ENCODE assay signal across 8 cellular contexts in the genomic region with DNA sequence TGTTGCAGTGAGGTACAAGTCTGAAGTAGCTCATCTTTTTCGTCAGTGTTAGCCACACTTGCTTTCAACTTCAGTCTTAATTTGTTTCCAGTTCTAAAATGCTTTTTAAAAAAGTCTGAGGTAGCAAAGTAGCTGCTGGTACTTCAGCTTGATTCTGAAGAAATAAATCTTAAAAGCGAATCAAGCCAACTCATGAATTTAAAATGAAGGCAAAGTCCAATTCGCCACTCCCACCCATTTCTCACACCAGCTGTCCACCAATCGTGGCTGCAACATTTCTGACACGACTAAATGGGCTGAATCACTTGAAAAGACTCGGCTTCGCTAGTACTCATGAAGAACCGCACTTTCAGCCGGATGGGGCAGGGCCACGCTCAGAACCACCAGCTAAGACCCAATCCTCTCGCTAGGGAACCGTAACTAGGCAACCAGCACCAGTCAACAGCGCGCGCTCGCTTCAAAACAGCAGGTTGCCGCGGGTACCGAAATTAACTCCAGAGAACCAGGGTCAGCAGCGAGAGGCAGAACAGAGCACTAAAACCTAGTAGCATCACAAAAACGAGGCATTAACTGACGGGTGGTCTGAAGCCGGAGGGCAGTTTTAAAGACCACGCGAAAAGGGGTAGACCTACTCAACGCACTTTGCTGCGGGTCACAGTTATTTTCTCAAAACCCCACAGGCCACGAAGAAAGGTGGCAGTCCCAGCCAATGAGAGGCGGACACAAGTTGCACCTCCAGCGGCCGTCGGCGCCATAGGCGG. TPM values are rescaled to one million over a fixed set of nuclear protein-coding genes. Genes with fewer than 3 reads are reported as not detected.
A peak's percentile ranks its signal among the peaks of the same experiment; 100 is the strongest.
DNase-seq lines count a peak whose midpoint lies in the region; ATAC-seq and TF ChIP-seq lines count a peak whose summit lies in the region.

No MANE protein-coding gene starts in this region.

- peaks cover 4% of the 10 kb centered on the region for H4K20me1 ChIP-seq in fibroblast of lung (ENCODE audit: control insufficient read depth, extremely low read depth, insufficient read depth, low read length)

- no peaks in the 10 kb centered on the region for H3K27me3 ChIP-seq in fibroblast of lung (ENCODE audit: control insufficient read depth, insufficient read depth, low read length)

- peaks cover 57% of the 10 kb centered on the region for H3K79me2 ChIP-seq in fibroblast of lung (ENCODE audit: control insufficient read depth, insufficient read depth, low read length)

- H3K27ac Mint-ChIP-seq in activated T-helper 17 cell treated with anti-CD3 and anti-CD28 coated beads, Interleukin-2, amount 50 U/mL, for 72 hours = peak overlapping the region; percentile 100
- H3K27ac Mint-ChIP-seq in naive B cell = peak overlapping the region; percentile 100
- H3K27ac Mint-ChIP-seq in stimulated activated effector memory CD8-positive, alpha-beta T cell treated with anti-CD3 and anti-CD28 coated beads, Interleukin-12 subunit alpha, Interleukin-12 subunit beta, amount 100 ng/mL, for 72 hours = peak overlapping the region; percentile 100

- no peak; the same call in 1 of the 2 replicates for TF ChIP-seq CTCF in C4-2B (conservative IDR thresholded peaks at IDR 0.05)
- TF ChIP-seq CTCF in fibroblast of lung (conservative IDR thresholded peaks at IDR 0.05 in 1 of 2, IDR thresholded peaks at IDR 0.05 in 1 of 2; ENCODE audit: low read depth in 1 of 2, low read length in 2 of 2) = peak; percentile 2 to 29

- ATAC-seq in GM19463 (IDR thresholded peaks at IDR 0.05; ENCODE audit: unreplicated experiment) (peak; percentile 22), naive B cell (ENCODE audit: low read depth in 2 of 2) (peak; percentile 55 to 61)
- peak; percentile 60 for ATAC-seq in activated T-helper 17 cell treated with anti-CD3 and anti-CD28 coated beads, Interleukin-2, amount 50 U/mL, for 72 hours (replicated peaks)
- ATAC-seq in stimulated activated effector memory CD8-positive, alpha-beta T cell treated with anti-CD3 and anti-CD28 coated beads, Interleukin-12 subunit alpha, Interleukin-12 subunit beta, amount 100 ng/mL, for 72 hours = peak; percentile 79

- H3K4me2 ChIP-seq in fibroblast of lung (ENCODE audit: extremely low read depth, insufficient read depth, low read length) = peak overlapping the region; percentile 83

- H3K4me1 Mint-ChIP-seq in activated T-helper 17 cell treated with anti-CD3 and anti-CD28 coated beads, Interleukin-2, amount 50 U/mL, for 72 hours = peaks cover 24% of the 10 kb centered on the region
- H3K4me1 Mint-ChIP-seq in naive B cell = peaks cover 35 to 66% (median 56%) of the 10 kb centered on the region in 3 donors
- peaks cover 57% of the 10 kb centered on the region for H3K4me1 Mint-ChIP-seq in stimulated activated effector memory CD8-positive, alpha-beta T cell treated with anti-CD3 and anti-CD28 coated beads, Interleukin-12 subunit alpha, Interleukin-12 subunit beta, amount 100 ng/mL, for 72 hours

- H2AFZ ChIP-seq in fibroblast of lung (ENCODE audit: low read length) = no peak overlapping the region

- peaks cover 66% of the 10 kb centered on the region for H3K36me3 Mint-ChIP-seq in activated T-helper 17 cell treated with anti-CD3 and anti-CD28 coated beads, Interleukin-2, amount 50 U/mL, for 72 hours (ENCODE audit: low read depth)
- H3K36me3 Mint-ChIP-seq in naive B cell = peaks cover 9% of the 10 kb centered on the region in 2 donors
- H3K36me3 Mint-ChIP-seq in stimulated activated effector memory CD8-positive, alpha-beta T cell treated with anti-CD3 and anti-CD28 coated beads, Interleukin-12 subunit alpha, Interleukin-12 subunit beta, amount 100 ng/mL, for 72 hours = peaks cover 65% of the 10 kb centered on the region

- DNase-seq in HS-5 (ENCODE audit: low read depth) = peak; percentile 84
- DNase-seq in fibroblast of lung (ENCODE audit: low read depth in 2 of 2) = peak; percentile 91 to 96
- peak; percentile 90 for DNase-seq in naive B cell
- DNase-seq in stimulated activated effector memory CD8-positive, alpha-beta T cell treated with anti-CD3 and anti-CD28 coated beads, Interleukin-12 subunit alpha, Interleukin-12 subunit beta, amount 100 ng/mL, for 72 hours (ENCODE audit: low spot score in 2 of 2) = peak; percentile 63 to 90

- H3K27ac ChIP-seq in C4-2B (peak overlapping the region; percentile 97), fibroblast of lung (ENCODE audit: insufficient read depth, low read length) (peak overlapping the region; percentile 100)

- no peaks in the 10 kb centered on the region for H3K9me3 ChIP-seq in fibroblast of lung (ENCODE audit: control insufficient read depth, insufficient read depth, low read depth, low read length)

- peaks cover 5% of the 10 kb centered on the region for H3K4me1 ChIP-seq in fibroblast of lung (ENCODE audit: control insufficient read depth, extremely low read depth, insufficient read depth, low read length)

- H3K9ac ChIP-seq in fibroblast of lung (ENCODE audit: insufficient read depth, low read length) = peak overlapping the region; percentile 100

- H3K4me3 Mint-ChIP-seq in activated T-helper 17 cell treated with anti-CD3 and anti-CD28 coated beads, Interleukin-2, amount 50 U/mL, for 72 hours = peak overlapping the region; percentile 99
- H3K4me3 Mint-ChIP-seq in naive B cell = peak overlapping the region; percentile 96 to 100 (median 99)
- H3K4me3 Mint-ChIP-seq in stimulated activated effector memory CD8-positive, alpha-beta T cell treated with anti-CD3 and anti-CD28 coated beads, Interleukin-12 subunit alpha, Interleukin-12 subunit beta, amount 100 ng/mL, for 72 hours = peak overlapping the region; percentile 99

- no peaks in the 10 kb centered on the region for H3K27me3 Mint-ChIP-seq in activated T-helper 17 cell treated with anti-CD3 and anti-CD28 coated beads, Interleukin-2, amount 50 U/mL, for 72 hours
- H3K27me3 Mint-ChIP-seq in naive B cell = no peaks in the 10 kb centered on the region

- no peaks in the 10 kb centered on the region for H3K36me3 ChIP-seq in fibroblast of lung (ENCODE audit: control insufficient read depth, insufficient read depth, low read length)

- peak overlapping the region; percentile 89 to 99 (median 98) for H3K4me3 ChIP-seq in fibroblast of lung (replicated peaks in 1 of 4; ENCODE audit: control extremely low read depth in 1 of 4, insufficient read depth in 1 of 4, low read depth in 3 of 4, low read length in 4 of 4)

- no peaks in the 10 kb centered on the region for H3K9me3 Mint-ChIP-seq in activated T-helper 17 cell treated with anti-CD3 and anti-CD28 coated beads, Interleukin-2, amount 50 U/mL, for 72 hours
- H3K9me3 Mint-ChIP-seq in naive B cell = peaks cover 0 to 4% (median 0%) of the 10 kb centered on the region in 7 donors
- H3K9me3 Mint-ChIP-seq in stimulated activated effector memory CD8-positive, alpha-beta T cell treated with anti-CD3 and anti-CD28 coated beads, Interleukin-12 subunit alpha, Interleukin-12 subunit beta, amount 100 ng/mL, for 72 hours = no peaks in the 10 kb centered on the region

TF ChIP-seq in PFSK-1, 5 proteins besides CTCF, POLR2A, EP300 and RAD21:
- TF ChIP-seq TAF1 (IDR thresholded peaks at IDR 0.05; ENCODE audit: borderline replicate concordance, insufficient read depth, low read length) (no peak), SIN3A (IDR thresholded peaks at IDR 0.05; ENCODE audit: borderline replicate concordance, insufficient read depth, low read length) (0 out of 2 replicates have a peak, but pooled peaks have one; percentile 58)

RNA-seq across cellular contexts. Expression of gene BCLAF1, which starts 0.9 kb away (rescaled TPM):
- 29.4 TPM for polyA plus RNA-seq in PFSK-1 (2012; ENCODE audit: insufficient read length, low read depth)
- 100 to 1,000 TPM; 138 to 191 TPM for total RNA-seq in activated T-helper 17 cell treated with anti-CD3 and anti-CD28 coated beads, Interleukin-2, amount 50 U/mL, for 72 hours
- total RNA-seq in fibroblast of lung = 69.9 and 82.6 TPM in 2 replicates
- 99.8 and 102 TPM in 2 replicates for polyA plus RNA-seq in fibroblast of lung
- polyA plus RNA-seq in fibroblast of lung (2012) = 88.3 and 99.2 TPM in 2 replicates
- 16.7 and 48.2 TPM in 2 replicates for polyA minus RNA-seq in fibroblast of lung (ENCODE audit: low replicate concordance)
- polyA plus RNA-seq in naive B cell (ENCODE audit: low read depth in 6 of 6) = 100 to 1,000 TPM in 5 of 6 donors, 10 to 100 TPM in 1; 73.9 to 180 (median 138) TPM

RNA-seq across cellular contexts. Expression of gene MTFR2, which starts 38.6 kb away (rescaled TPM):
- polyA plus RNA-seq in PFSK-1 (2012; ENCODE audit: insufficient read length, low read depth) = 7.4 TPM
- total RNA-seq in activated T-helper 17 cell treated with anti-CD3 and anti-CD28 coated beads, Interleukin-2, amount 50 U/mL, for 72 hours = 10 to 100 TPM; 15.3 to 31.0 TPM
- 0.26 and 0.83 TPM in 2 replicates for total RNA-seq in fibroblast of lung
- polyA plus RNA-seq in fibroblast of lung (3.3 and 12.7 TPM in 2 replicates), naive B cell (ENCODE audit: low read depth in 6 of 6) (1 to 10 TPM in 1 of 6 donors, under 1 TPM in 4, not detected in 1; 0.25 to 1.3 (median 0.63) TPM)
- polyA plus RNA-seq in fibroblast of lung (2012) = 1.7 and 5.2 TPM in 2 replicates
- polyA minus RNA-seq in fibroblast of lung (ENCODE audit: low replicate concordance) = 20.0 TPM in 1 of 2 replicates, not detected in the other

Comparison
In these comparisons a context has a peak if more than half of its experiments do, and no peak if none do; other contexts are left out.
1. Peak in every context shown above with its lines: DNase-seq, ATAC-seq, H3K4me3 ChIP-seq and H3K27ac ChIP-seq.
2. ATAC-seq: peak in every context shown above with its lines; median percentile 79 in stimulated activated effector memory CD8-positive, alpha-beta T cell treated with anti-CD3 and anti-CD28 coated beads, Interleukin-12 subunit alpha, Interleukin-12 subunit beta, amount 100 ng/mL, for 72 hours; 60 in activated T-helper 17 cell treated with anti-CD3 and anti-CD28 coated beads, Interleukin-2, amount 50 U/mL, for 72 hours; 58 in naive B cell; 22 in GM19463.